ENCODE assay signal across 19 cellular contexts in genomic region chr2:227508001-227508400, GRCh38. TPM values are rescaled to one million over a fixed set of nuclear protein-coding genes. Genes with fewer than 3 reads are reported as not detected.
A peak's percentile ranks its signal among the peaks of the same experiment; 100 is the strongest.
DNase-seq lines count a peak whose midpoint lies in the region; ATAC-seq, FAIRE-seq and TF ChIP-seq lines count a peak whose summit lies in the region.
"Had no signal": no experiment of that assay in that cellular context is flagged by ENCODE, and none has a peak within 500 bp of the region (broad histone marks: within the 10 kb centered on the region; RNA-seq: fewer than 3 reads in every experiment).

No MANE protein-coding gene starts in this region.

- intact Hi-C loops in CD8-positive, alpha-beta T cell (cut with DNase I, micrococcal nuclease), result no loop called here

- no peak overlapping the region for H3K4me3 ChIP-seq in CD8-positive, alpha-beta T cell (ENCODE audit: low read depth, low read length)

- POLR2A ChIA-PET in CD8-positive, alpha-beta T cell (lab: Charles Lee), result interaction anchor here (0.6 to 1.0 kb wide), 2 partner anchors 15 to 37 kb away, joined by 3 read pairs; no protein-coding TSS in a partner anchor

- ATAC-seq in CD8-positive, alpha-beta T cell, result no peak
- no peak for ATAC-seq in activated T-helper 17 cell treated with anti-CD3 and anti-CD28 coated beads, Interleukin-2, amount 50 U/mL, for 72 hours (replicated peaks)
- ATAC-seq in naive B cell (ENCODE audit: low read depth in 2 of 2), result peak; percentile 41 to 64
- no peak for ATAC-seq in HG03135 (IDR thresholded peaks at IDR 0.05; ENCODE audit: unreplicated experiment)
- ATAC-seq in GM21447 (IDR thresholded peaks at IDR 0.05; ENCODE audit: unreplicated experiment), result no peak
- ATAC-seq: naive thymus-derived CD4-positive, alpha-beta T cell had no signal

- peak overlapping the region; percentile 33 for H3K27ac Mint-ChIP-seq in CD8-positive, alpha-beta T cell
- no peak overlapping the region for H3K27ac Mint-ChIP-seq in activated T-helper 17 cell treated with anti-CD3 and anti-CD28 coated beads, Interleukin-2, amount 50 U/mL, for 72 hours
- peak overlapping the region in 5 of 6 donors; percentile 39 to 92 (median 67) for H3K27ac Mint-ChIP-seq in naive B cell
- H3K27ac Mint-ChIP-seq: activated CD4-positive, alpha-beta memory T cell treated with anti-CD3 and anti-CD28 coated beads for 36 hours; activated naive CD8-positive, alpha-beta T cell treated with anti-CD3 and anti-CD28 coated beads, Interleukin-2, amount 10 ng/mL, durations not matched to agents 7 days and 5 days; dendritic cell treated with granulocyte-macrophage colony-stimulating factor and Interleukin-4, amounts not matched to agents 40 ng/mL and 50 ng/mL, for 4 days; T-helper 1 cell treated with Interleukin-12 subunit alpha and Interleukin-12 subunit beta and Interleukin-4 antibody, amounts not matched to agents 30 μg/mL and 1 μg/mL, for 36 hours had no signal

- no peaks in the 10 kb centered on the region for H3K36me3 ChIP-seq in CD8-positive, alpha-beta T cell (ENCODE audit: insufficient read depth, low read length)
- H3K36me3 ChIP-seq: BE2C, brain microvascular endothelial cell, WERI-Rb-1 had no signal

- no peak for DNase-seq in CD8-positive, alpha-beta T cell
- DNase-seq in H54 (ENCODE audit: insufficient read length, low spot score) (no peak), naive B cell (peak; percentile 14), NCI-H524 treated with DMSO at 0.1 percent for 48 hours (lab: John Stamatoyannopoulos, UW) (no peak), mesenteric fat pad (ENCODE audit: low spot score) (no peak)
- DNase-seq: activated CD4-positive, alpha-beta memory T cell treated with anti-CD3 and anti-CD28 coated beads for 36 hours; activated naive CD8-positive, alpha-beta T cell treated with anti-CD3 and anti-CD28 coated beads, Interleukin-2, amount 10 ng/mL, durations not matched to agents 7 days and 5 days; BE2C; brain microvascular endothelial cell; naive thymus-derived CD4-positive, alpha-beta T cell; NCI-H1048; NCI-H526; SHP77 treated with DMSO at 0.1 percent for 48 hours; WERI-Rb-1 had no signal

- FAIRE-seq in H54 (lab: Jason Lieb, UNC), result peak; percentile 38

- no peak for TF ChIP-seq POLR2A in H54 (IDR thresholded peaks at IDR 0.05; ENCODE audit: low read depth, low read length)

- peaks cover 10% of the 10 kb centered on the region for H3K36me3 Mint-ChIP-seq in CD8-positive, alpha-beta T cell
- peaks cover 44% of the 10 kb centered on the region for H3K36me3 Mint-ChIP-seq in activated T-helper 17 cell treated with anti-CD3 and anti-CD28 coated beads, Interleukin-2, amount 50 U/mL, for 72 hours (ENCODE audit: low read depth)
- no peaks in the 10 kb centered on the region for H3K36me3 Mint-ChIP-seq in naive B cell

- no peaks in the 10 kb centered on the region for H3K27me3 ChIP-seq in CD8-positive, alpha-beta T cell (ENCODE audit: insufficient read depth, low read length)
- H3K27me3 ChIP-seq: BE2C, brain microvascular endothelial cell had no signal

- CTCF ChIA-PET in CD8-positive, alpha-beta T cell (lab: Charles Lee), result no interaction called here

- H3K9me3 ChIP-seq in CD8-positive, alpha-beta T cell (ENCODE audit: low read length), result no peaks in the 10 kb centered on the region
- H3K9me3 ChIP-seq: BE2C had no signal

- H3K4me1 Mint-ChIP-seq in CD8-positive, alpha-beta T cell (ENCODE audit: low read depth), result peaks cover 87% of the 10 kb centered on the region
- H3K4me1 Mint-ChIP-seq in activated T-helper 17 cell treated with anti-CD3 and anti-CD28 coated beads, Interleukin-2, amount 50 U/mL, for 72 hours, result peaks cover 64% of the 10 kb centered on the region
- peaks cover 66 to 92% (median 85%) of the 10 kb centered on the region in 3 donors for H3K4me1 Mint-ChIP-seq in naive B cell

- no peak overlapping the region for H3K27ac ChIP-seq in CD8-positive, alpha-beta T cell (ENCODE audit: low read depth, low read length)
- H3K27ac ChIP-seq: brain microvascular endothelial cell, WERI-Rb-1 had no signal

- no peaks in the 10 kb centered on the region for H3K9me3 Mint-ChIP-seq in CD8-positive, alpha-beta T cell
- no peaks in the 10 kb centered on the region for H3K9me3 Mint-ChIP-seq in activated T-helper 17 cell treated with anti-CD3 and anti-CD28 coated beads, Interleukin-2, amount 50 U/mL, for 72 hours
- H3K9me3 Mint-ChIP-seq in naive B cell, result no peaks in the 10 kb centered on the region
- H3K9me3 Mint-ChIP-seq: activated CD4-positive, alpha-beta memory T cell treated with anti-CD3 and anti-CD28 coated beads for 36 hours; activated naive CD8-positive, alpha-beta T cell treated with anti-CD3 and anti-CD28 coated beads, Interleukin-2, amount 10 ng/mL, durations not matched to agents 7 days and 5 days; dendritic cell treated with granulocyte-macrophage colony-stimulating factor and Interleukin-4, amounts not matched to agents 40 ng/mL and 50 ng/mL, for 4 days; T-helper 1 cell treated with Interleukin-12 subunit alpha and Interleukin-12 subunit beta and Interleukin-4 antibody, amounts not matched to agents 30 μg/mL and 1 μg/mL, for 36 hours had no signal

- no peak overlapping the region for H3K4me3 Mint-ChIP-seq in CD8-positive, alpha-beta T cell
- peak overlapping the region; percentile 19 for H3K4me3 Mint-ChIP-seq in activated T-helper 17 cell treated with anti-CD3 and anti-CD28 coated beads, Interleukin-2, amount 50 U/mL, for 72 hours
- H3K4me3 Mint-ChIP-seq in naive B cell, result peak overlapping the region; percentile 5 to 71 (median 40)
- H3K4me3 Mint-ChIP-seq: activated CD4-positive, alpha-beta memory T cell treated with anti-CD3 and anti-CD28 coated beads for 36 hours; activated naive CD8-positive, alpha-beta T cell treated with anti-CD3 and anti-CD28 coated beads, Interleukin-2, amount 10 ng/mL, durations not matched to agents 7 days and 5 days; dendritic cell treated with granulocyte-macrophage colony-stimulating factor and Interleukin-4, amounts not matched to agents 40 ng/mL and 50 ng/mL, for 4 days; T-helper 1 cell treated with Interleukin-12 subunit alpha and Interleukin-12 subunit beta and Interleukin-4 antibody, amounts not matched to agents 30 μg/mL and 1 μg/mL, for 36 hours had no signal

- H3K27me3 Mint-ChIP-seq in CD8-positive, alpha-beta T cell (ENCODE audit: low read depth), result no peaks in the 10 kb centered on the region
- H3K27me3 Mint-ChIP-seq in activated T-helper 17 cell treated with anti-CD3 and anti-CD28 coated beads, Interleukin-2, amount 50 U/mL, for 72 hours, result no peaks in the 10 kb centered on the region
- H3K27me3 Mint-ChIP-seq in naive B cell, result no peaks in the 10 kb centered on the region
- H3K27me3 Mint-ChIP-seq: activated CD4-positive, alpha-beta memory T cell treated with anti-CD3 and anti-CD28 coated beads for 36 hours; activated naive CD8-positive, alpha-beta T cell treated with anti-CD3 and anti-CD28 coated beads, Interleukin-2, amount 10 ng/mL, durations not matched to agents 7 days and 5 days; dendritic cell treated with granulocyte-macrophage colony-stimulating factor and Interleukin-4, amounts not matched to agents 40 ng/mL and 50 ng/mL, for 4 days; naive thymus-derived CD4-positive, alpha-beta T cell had no signal

- TF ChIP-seq CTCF in CD8-positive, alpha-beta T cell (IDR thresholded peaks at IDR 0.05), result no peak

- peaks cover 57% of the 10 kb centered on the region for H3K4me1 ChIP-seq in CD8-positive, alpha-beta T cell (ENCODE audit: insufficient read depth, low read length)

RNA-seq across cellular contexts. Expression of gene AGFG1, which starts 36.0 kb away (rescaled TPM):
- total RNA-seq in CD8-positive, alpha-beta T cell, result 10 to 100 TPM; 51.0 to 56.0 TPM
- 10 to 100 TPM; 68.7 to 79.8 TPM for total RNA-seq in activated T-helper 17 cell treated with anti-CD3 and anti-CD28 coated beads, Interleukin-2, amount 50 U/mL, for 72 hours
- 10 to 100 TPM; 17.9 to 38.5 (median 26.6) TPM for polyA plus RNA-seq in naive B cell (ENCODE audit: low read depth in 6 of 6)
- 274 TPM for total RNA-seq in mesenteric fat pad

Comparison
In these comparisons a context has a peak if more than half of its experiments do, and no peak if none do; other contexts are left out.
1. ATAC-seq: peak in naive B cell (2 of 2); none in CD8-positive, alpha-beta T cell (single experiment), activated T-helper 17 cell treated with anti-CD3 and anti-CD28 coated beads, Interleukin-2, amount 50 U/mL, for 72 hours (single experiment), HG03135 (single experiment) and GM21447 (single experiment).